In the genomic region with DNA sequence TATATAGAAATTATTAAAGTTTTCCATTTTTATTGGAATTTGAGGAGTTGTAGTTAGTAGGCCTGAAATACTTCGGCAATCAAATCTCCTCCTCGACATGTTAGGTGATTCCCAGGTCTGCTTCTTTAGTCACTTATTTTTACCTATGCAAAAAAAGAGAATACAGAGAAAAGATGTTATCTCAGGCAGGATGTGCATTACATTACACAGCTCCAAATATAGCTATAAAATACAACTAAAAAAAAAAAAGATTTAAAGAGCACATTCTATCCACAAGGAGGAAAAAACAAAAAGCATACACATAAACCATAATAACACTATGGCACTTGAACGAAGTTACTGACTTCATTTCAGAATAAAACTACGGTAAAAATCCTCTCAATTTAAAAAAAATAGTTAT, we compare ENCODE assay signal across 14 cellular contexts. TPM values are rescaled to one million over a fixed set of nuclear protein-coding genes. Genes with fewer than 3 reads are reported as not detected.
DNase-seq lines count a peak whose midpoint lies in the region; ATAC-seq and TF ChIP-seq lines count a peak whose summit lies in the region.
"Had no signal": no experiment of that assay in that cellular context is flagged by ENCODE, and none has a peak within 500 bp of the region (broad histone marks: within the 10 kb centered on the region; RNA-seq: fewer than 3 reads in every experiment).

No MANE protein-coding gene starts in this region.

- H3K4me1 Mint-ChIP-seq in CD4-positive, alpha-beta T cell (ENCODE audit: low read depth), result peaks cover 78% of the 10 kb centered on the region
- H3K4me1 Mint-ChIP-seq in IgD-negative memory B cell (peaks cover 47 to 63% (median 60%) of the 10 kb centered on the region in 3 donors), naive B cell (peaks cover 54 to 81% (median 64%) of the 10 kb centered on the region in 3 donors)
- H3K4me1 Mint-ChIP-seq in activated T-helper 17 cell treated with anti-CD3 and anti-CD28 coated beads, Interleukin-2, amount 50 U/mL, for 72 hours, result peaks cover 31% of the 10 kb centered on the region

- peaks cover 7% of the 10 kb centered on the region for H3K36me3 ChIP-seq in right atrium auricular region
- H3K36me3 ChIP-seq: vagina had no signal

- no peaks in the 10 kb centered on the region for H3K27me3 Mint-ChIP-seq in CD4-positive, alpha-beta T cell
- no peaks in the 10 kb centered on the region for H3K27me3 Mint-ChIP-seq in IgD-negative memory B cell
- H3K27me3 Mint-ChIP-seq in activated T-helper 17 cell treated with anti-CD3 and anti-CD28 coated beads, Interleukin-2, amount 50 U/mL, for 72 hours, result no peaks in the 10 kb centered on the region
- no peaks in the 10 kb centered on the region for H3K27me3 Mint-ChIP-seq in naive B cell
- H3K27me3 Mint-ChIP-seq: dendritic cell treated with granulocyte-macrophage colony-stimulating factor and Interleukin-4, amounts not matched to agents 40 ng/mL and 50 ng/mL, for 4 days had no signal

- H3K4me3 ChIP-seq in right atrium auricular region, result no peak overlapping the region
- H3K4me3 ChIP-seq: vagina had no signal

- peak overlapping the region; percentile 86 for H3K4me3 Mint-ChIP-seq in CD4-positive, alpha-beta T cell
- H3K4me3 Mint-ChIP-seq in IgD-negative memory B cell (peak overlapping the region; percentile 66 to 91 (median 81)), naive B cell (peak overlapping the region; percentile 18 to 86 (median 72))
- peak overlapping the region; percentile 94 for H3K4me3 Mint-ChIP-seq in activated T-helper 17 cell treated with anti-CD3 and anti-CD28 coated beads, Interleukin-2, amount 50 U/mL, for 72 hours
- H3K4me3 Mint-ChIP-seq: dendritic cell treated with granulocyte-macrophage colony-stimulating factor and Interleukin-4, amounts not matched to agents 40 ng/mL and 50 ng/mL, for 4 days; nephron had no signal

- CTCF ChIA-PET in CD4-positive, alpha-beta T cell (lab: Charles Lee), result interaction anchor here (1.3 to 2.6 kb wide), 6 partner anchors 29 to 113 kb away, joined by 3 to 14 read pairs (median 6); partner anchors contain the start of gene DNAH7

- intact Hi-C loops in CD4-positive, alpha-beta T cell (cut with DNase I, micrococcal nuclease), result loop anchor here in 1 of 2 experiments (1.0 to 5.0 kb wide), 3 partner anchors 8 to 114 kb away; partner anchors contain the start of gene STK17B

- no peak for TF ChIP-seq CTCF in CD4-positive, alpha-beta T cell (IDR thresholded peaks at IDR 0.05)
- TF ChIP-seq CTCF in right atrium auricular region (IDR thresholded peaks at IDR 0.05), result no peak

- peak overlapping the region; percentile 85 for H3K27ac Mint-ChIP-seq in CD4-positive, alpha-beta T cell
- peak overlapping the region; percentile 89 to 97 (median 89) for H3K27ac Mint-ChIP-seq in IgD-negative memory B cell
- H3K27ac Mint-ChIP-seq in activated T-helper 17 cell treated with anti-CD3 and anti-CD28 coated beads, Interleukin-2, amount 50 U/mL, for 72 hours, result peak overlapping the region; percentile 86
- H3K27ac Mint-ChIP-seq in naive B cell, result peak overlapping the region; percentile 34 to 96 (median 92)
- H3K27ac Mint-ChIP-seq: nephron had no signal

- H3K9me3 Mint-ChIP-seq in CD4-positive, alpha-beta T cell, result no peaks in the 10 kb centered on the region
- H3K9me3 Mint-ChIP-seq in IgD-negative memory B cell (no peaks in the 10 kb centered on the region), naive B cell (no peaks in the 10 kb centered on the region)
- H3K9me3 Mint-ChIP-seq in activated T-helper 17 cell treated with anti-CD3 and anti-CD28 coated beads, Interleukin-2, amount 50 U/mL, for 72 hours, result no peaks in the 10 kb centered on the region
- H3K9me3 Mint-ChIP-seq: dendritic cell treated with granulocyte-macrophage colony-stimulating factor and Interleukin-4, amounts not matched to agents 40 ng/mL and 50 ng/mL, for 4 days; nephron had no signal

- DNase-seq in CD4-positive, alpha-beta T cell, result no peak
- DNase-seq in naive B cell, result no peak
- no peak for DNase-seq in right atrium auricular region (ENCODE audit: low spot score)
- DNase-seq in activated effector memory CD4-positive, alpha-beta T cell treated with Interleukin-2 at 50 U/mL for 16 hours, result no peak
- DNase-seq in cerebellum (ENCODE audit: low spot score), result no peak
- DNase-seq: GDM1; NCI-H446 treated with DMSO at 0.1 percent for 48 hours; stimulated activated naive CD4-positive, alpha-beta T cell treated with Interleukin-2 at 50 U/mL for 16 hours had no signal

- POLR2A ChIA-PET in CD4-positive, alpha-beta T cell (lab: Charles Lee), result interaction anchor here (0.6 to 9.9 kb wide), 33 partner anchors 8 to 1147 kb away, joined by 3 to 126 read pairs (median 5); partner anchors contain the start of genes ANKRD44, DNAH7 and STK17B

- peaks cover 97% of the 10 kb centered on the region for H3K36me3 Mint-ChIP-seq in CD4-positive, alpha-beta T cell (ENCODE audit: low read depth)
- peaks cover 22% of the 10 kb centered on the region for H3K36me3 Mint-ChIP-seq in IgD-negative memory B cell
- H3K36me3 Mint-ChIP-seq in activated T-helper 17 cell treated with anti-CD3 and anti-CD28 coated beads, Interleukin-2, amount 50 U/mL, for 72 hours (ENCODE audit: low read depth), result peaks cover 100% of the 10 kb centered on the region
- H3K36me3 Mint-ChIP-seq in naive B cell, result peaks cover 25 to 28% of the 10 kb centered on the region in 2 donors

- peaks cover 0 to 10% of the 10 kb centered on the region in 2 donors for H3K4me1 ChIP-seq in right atrium auricular region

- H3K9me3 ChIP-seq in CD4-positive, alpha-beta T cell (ENCODE audit: control insufficient read depth, low read length), result no peaks in the 10 kb centered on the region
- H3K9me3 ChIP-seq in right atrium auricular region, result no peaks in the 10 kb centered on the region
- H3K9me3 ChIP-seq: vagina had no signal

- peak; percentile 37 for ATAC-seq in CD4-positive, alpha-beta T cell (ENCODE audit: poor library complexity)
- peak; percentile 11 for ATAC-seq in activated T-helper 17 cell treated with anti-CD3 and anti-CD28 coated beads, Interleukin-2, amount 50 U/mL, for 72 hours (replicated peaks)
- ATAC-seq in naive B cell (ENCODE audit: low read depth in 2 of 2), result no peak
- ATAC-seq: sciatic nerve had no signal

- no peaks in the 10 kb centered on the region for H3K27me3 ChIP-seq in CD4-positive, alpha-beta T cell (ENCODE audit: control insufficient read depth, insufficient read depth, low read length)
- H3K27me3 ChIP-seq in right atrium auricular region, result no peaks in the 10 kb centered on the region
- H3K27me3 ChIP-seq: vagina had no signal

- H3K27ac ChIP-seq in CD4-positive, alpha-beta T cell (ENCODE audit: low read depth, low read length), result peak overlapping the region; percentile 88
- no peak overlapping the region for H3K27ac ChIP-seq in right atrium auricular region
- H3K27ac ChIP-seq: vagina had no signal

RNA-seq across cellular contexts. Expression of gene STK17B, which starts 8.1 kb away (rescaled TPM):
- 100 to 1,000 TPM; 645 to 648 TPM for total RNA-seq in CD4-positive, alpha-beta T cell
- polyA plus RNA-seq in IgD-negative memory B cell (71.9 TPM), naive B cell (ENCODE audit: low read depth in 6 of 6) (100 to 1,000 TPM in 5 of 6 donors, 10 to 100 TPM in 1; 90.2 to 162 (median 118) TPM)
- 100 to 1,000 TPM; 168 to 190 TPM for total RNA-seq in activated T-helper 17 cell treated with anti-CD3 and anti-CD28 coated beads, Interleukin-2, amount 50 U/mL, for 72 hours
- total RNA-seq in right atrium auricular region (1 to 10 TPM; 6.7 to 7.9 TPM), cerebellum (13.6 TPM)

Comparison
In these comparisons a context has a peak if more than half of its experiments do, and no peak if none do; other contexts are left out.
1. ATAC-seq: peak in CD4-positive, alpha-beta T cell (single experiment) and activated T-helper 17 cell treated with anti-CD3 and anti-CD28 coated beads, Interleukin-2, amount 50 U/mL, for 72 hours (single experiment); none in naive B cell (0 of 2).
2. RNA of gene STK17B, which starts 8.1 kb away (total RNA-seq): 645 to 648 TPM in CD4-positive, alpha-beta T cell and 168 to 190 TPM in activated T-helper 17 cell treated with anti-CD3 and anti-CD28 coated beads, Interleukin-2, amount 50 U/mL, for 72 hours; 13.6 TPM in cerebellum (single experiment) and 6.7 to 7.9 TPM in right atrium auricular region; every median in the first group is over 10 times any median in the second.
3. Peak in every context shown above with its lines, with median percentiles within 50 percentile points of each other: H3K27ac Mint-ChIP-seq and H3K4me3 Mint-ChIP-seq.